Comparison of ENCODE assay signal across 8 cellular contexts in genomic region chr7:87797798-87798403, GRCh38.
DNase-seq lines count a peak whose midpoint lies in the region; ATAC-seq lines count a peak whose summit lies in the region.

No MANE protein-coding gene starts in this region.

- no peak for DNase-seq in activated CD4-positive, CD25-positive, alpha-beta regulatory T cell (lab: John Stamatoyannopoulos, UW)
- peak; percentile 82 for DNase-seq in HT-29 (ENCODE audit: low spot score)
- DNase-seq in NOMO-1 treated with dmso at 0.1 percent for 144 hours (lab: John Stamatoyannopoulos, UW; ENCODE audit: unreplicated experiment) = peak; percentile 42
- peak; percentile 39 for DNase-seq in dedifferentiated amniotic fluid mesenchymal stem cell (ENCODE audit: extremely low spot score)
- DNase-seq in midbrain (lab: John Stamatoyannopoulos, UW) = peak; percentile 40
- no peak for DNase-seq in NCI-H187 treated with DMSO at 0.1 percent for 48 hours (lab: John Stamatoyannopoulos, UW)

- peak; percentile 56 to 64 for ATAC-seq in activated CD4-positive, CD25-positive, alpha-beta regulatory T cell treated with anti-CD3 and anti-CD28 coated beads, Interleukin-2, amount 50 U/mL, for 24 hours
- ATAC-seq in GM21717 (IDR thresholded peaks at IDR 0.05; ENCODE audit: unreplicated experiment) = peak; percentile 95

Comparison
In these comparisons a context has a peak if more than half of its experiments do, and no peak if none do; other contexts are left out.
1. DNase-seq: peak in HT-29 (single experiment), NOMO-1 treated with dmso at 0.1 percent for 144 hours (single experiment), dedifferentiated amniotic fluid mesenchymal stem cell (single experiment) and midbrain (single experiment); none in activated CD4-positive, CD25-positive, alpha-beta regulatory T cell (0 of 4) and NCI-H187 treated with DMSO at 0.1 percent for 48 hours (single experiment).